8 cellular contexts compared by ENCODE assay signal in genomic region chr10:45589868-45590267, GRCh38.
"Had no signal": no experiment of that assay in that cellular context is flagged by ENCODE, and none has a peak within 500 bp of the region (broad histone marks: within the 10 kb centered on the region; RNA-seq: fewer than 3 reads in every experiment).

No MANE protein-coding gene starts in this region.

- H3K9ac ChIP-seq: GM23248 had no signal

- DNase-seq: GM23248, GOT3, H7, IMR-90, KBM-7 had no signal

- ATAC-seq: HCT116 had no signal

- H3K4me3 ChIP-seq: GM23248, HAP-1 had no signal

- H2AFZ ChIP-seq: GM23248 had no signal

- H3K36me3 ChIP-seq: HAP-1 had no signal

- FAIRE-seq: HTR-8/SVneo had no signal

- H3K27ac ChIP-seq: GM23248 had no signal

- H3K9me3 ChIP-seq: HAP-1 had no signal
